Comparison of ENCODE assay signal across 7 cellular contexts in the genomic region with DNA sequence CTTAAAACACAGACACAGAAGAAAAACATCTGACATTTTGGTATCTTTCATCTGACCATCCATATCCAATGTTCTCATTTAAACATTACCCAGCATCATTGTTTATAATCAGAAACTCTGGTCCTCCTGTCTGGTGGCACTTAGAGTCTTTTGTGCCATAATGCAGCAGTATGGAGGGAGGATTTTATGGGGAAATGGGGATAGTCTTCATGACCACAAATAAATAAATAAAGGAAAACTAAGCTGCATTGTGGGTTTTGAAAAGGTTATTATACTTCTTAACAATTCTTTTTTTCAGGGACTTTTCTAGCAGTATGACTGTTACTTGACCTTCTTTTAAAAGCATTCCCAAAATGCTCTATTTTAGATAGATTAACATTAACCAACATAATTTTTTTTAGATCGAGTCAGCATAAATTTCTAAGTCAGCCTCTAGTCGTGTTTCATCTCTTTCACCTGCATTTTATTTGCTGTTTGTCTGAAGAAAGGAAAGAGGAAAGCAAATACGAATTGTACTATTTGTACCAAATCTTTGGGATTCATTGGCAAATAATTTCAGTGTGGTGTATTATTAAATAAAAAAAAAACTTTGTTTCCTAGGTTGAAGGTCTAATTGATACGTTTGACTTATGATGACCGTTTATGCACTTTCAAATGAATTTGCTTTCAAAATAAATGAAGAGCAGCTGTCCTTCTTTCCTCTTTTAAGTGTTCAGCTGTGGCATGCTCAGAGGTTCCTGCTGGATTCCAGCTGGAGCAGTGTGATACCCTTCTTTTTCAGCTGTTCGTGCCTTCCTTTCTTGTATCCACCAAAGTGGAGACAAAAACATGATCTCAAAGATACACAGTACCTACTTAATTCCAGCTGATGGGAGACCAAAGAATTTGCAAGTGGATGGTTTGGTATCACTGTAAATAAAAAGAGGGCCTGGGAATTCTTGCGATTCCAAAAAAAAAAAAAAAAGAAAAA. TPM values are rescaled to one million over a fixed set of nuclear protein-coding genes. Genes with fewer than 3 reads are reported as not detected.
A peak's percentile ranks its signal among the peaks of the same experiment; 100 is the strongest.
DNase-seq lines count a peak whose midpoint lies in the region; ATAC-seq, FAIRE-seq and TF ChIP-seq lines count a peak whose summit lies in the region.
"Not testable (repeated sequence)": the region's sequence is repeated elsewhere in the genome, so short reads cannot be mapped to it uniquely, and the experiment has no call there.

No MANE protein-coding gene starts in this region.

- DNase-seq in GM12891 (ENCODE audit: insufficient read length, low spot score); RWPE2 (ENCODE audit: low spot score); K562 (ENCODE audit: extremely low read depth in 1 of 4, low spot score in 3 of 4); mesenchymal stem cell; trophoblast cell: not testable (repeated sequence)
- DNase-seq in LHCN-M2 (ENCODE audit: low read depth) (peak; percentile 59), fibroblast of peridontal ligament (ENCODE audit: extremely low read depth) (peak; percentile 22)

- POLR2A ChIA-PET in K562 (lab: Yijun Ruan, JAX), result not testable (repeated sequence)

- H4K20me1 ChIP-seq in K562 (replicated peaks; ENCODE audit: control insufficient read depth, insufficient read depth, low read length), result not testable (repeated sequence)

- not testable (repeated sequence) for TF ChIP-seq POLR2A in GM12891 (IDR thresholded peaks at IDR 0.05; ENCODE audit: low read depth, low read length); K562 (conservative IDR thresholded peaks at IDR 0.05)

- H3K4ac ChIP-seq in mesenchymal stem cell (ENCODE audit: low read depth in 1 of 2, low read length in 2 of 2); trophoblast cell (ENCODE audit: low read depth, low read length): not testable (repeated sequence)

- FAIRE-seq in GM12891 (lab: Jason Lieb, UNC), result peak; percentile 23
- FAIRE-seq in K562 (lab: Jason Lieb, UNC), result peak; percentile 75

- not testable (repeated sequence) for H3K79me1 ChIP-seq in mesenchymal stem cell (replicated peaks; ENCODE audit: low read length, poor library complexity, severe bottlenecking)
- H3K79me1 ChIP-seq in trophoblast cell (ENCODE audit: low read length), result peaks cover 31% of the 10 kb centered on the region

- H2BK5ac ChIP-seq in mesenchymal stem cell (ENCODE audit: low read depth, low read length, poor library complexity, severe bottlenecking); trophoblast cell (ENCODE audit: low read depth, low read length, poor library complexity): not testable (repeated sequence)

- not testable (repeated sequence) for H4K12ac ChIP-seq in trophoblast cell (ENCODE audit: low read depth, low read length)

- TF ChIP-seq EP300 in K562 (IDR thresholded peaks at IDR 0.05; ENCODE audit: low read length), result not testable (repeated sequence)

- WGBS in K562 (ENCODE audit: insufficient coverage, low coverage, missing lambda C conversion rate), result 24% methylated on average over 6 of the region's 7 CpGs
- WGBS in mesenchymal stem cell, result 96% methylated on average over 4 of the region's 7 CpGs
- WGBS in trophoblast cell (ENCODE audit: extremely low coverage, insufficient coverage, insufficient read length), result no CpG with 5 or more reads among the region's 7 CpGs

- not testable (repeated sequence) for H3K4me3 ChIP-seq in RWPE2 (ENCODE audit: severe bottlenecking); K562; mesenchymal stem cell (ENCODE audit: insufficient read depth in 1 of 2, low read depth in 1 of 2, low read length in 2 of 2); trophoblast cell (ENCODE audit: low read depth, low read length)

- H4K8ac ChIP-seq in mesenchymal stem cell (ENCODE audit: low read length); trophoblast cell (ENCODE audit: low read depth, low read length): not testable (repeated sequence)

- not testable (repeated sequence) for H3K14ac ChIP-seq in mesenchymal stem cell (ENCODE audit: low read length in 2 of 2); trophoblast cell (ENCODE audit: low read length)

- H3K4me2 ChIP-seq in K562 (ENCODE audit: insufficient read depth, low read length); mesenchymal stem cell (ENCODE audit: low read length, poor library complexity, severe bottlenecking); trophoblast cell (ENCODE audit: low read length): not testable (repeated sequence)

- not testable (repeated sequence) for H2AFZ ChIP-seq in K562 (ENCODE audit: low read depth, low read length); mesenchymal stem cell (ENCODE audit: low read depth, low read length); trophoblast cell (ENCODE audit: insufficient read depth, low read length, poor library complexity)

- in situ Hi-C loops in K562 (cut with MboI), result not testable (repeated sequence)

- not testable (repeated sequence) for H3K79me2 ChIP-seq in K562 (ENCODE audit: control insufficient read depth, insufficient read depth, low read length); trophoblast cell (ENCODE audit: control insufficient read depth, insufficient read depth, low read length, poor library complexity)

- H3K9me1 ChIP-seq in K562 (ENCODE audit: control insufficient read depth, insufficient read depth, low read length), result not testable (repeated sequence)

- H2AK5ac ChIP-seq in mesenchymal stem cell (ENCODE audit: low read length, severe bottlenecking); trophoblast cell (ENCODE audit: low read length): not testable (repeated sequence)

- not testable (repeated sequence) for H2BK12ac ChIP-seq in mesenchymal stem cell (ENCODE audit: low read length in 2 of 2); trophoblast cell (ENCODE audit: low read length)

- not testable (repeated sequence) for H2BK15ac ChIP-seq in mesenchymal stem cell (ENCODE audit: low read depth, poor library complexity, severe bottlenecking)

- not testable (repeated sequence) for TF ChIP-seq RAD21 in K562 (CRISPR knock-in tag; conservative IDR thresholded peaks at IDR 0.05 in 1 of 2, IDR thresholded peaks at IDR 0.05 in 1 of 2)

- H3K9me3 ChIP-seq in RWPE2 (ENCODE audit: severe bottlenecking); K562 (replicated peaks; ENCODE audit: control insufficient read depth, insufficient read depth, low read depth, low read length); mesenchymal stem cell (ENCODE audit: control insufficient read depth, low read length); trophoblast cell (ENCODE audit: insufficient read depth, low read depth, low read length): not testable (repeated sequence)

- H3K36me3 ChIP-seq in RWPE2 (ENCODE audit: low read depth); K562 (ENCODE audit: control insufficient read depth, insufficient read depth, low read length); trophoblast cell (ENCODE audit: control insufficient read depth in 1 of 2, insufficient read depth in 2 of 2, low read length in 2 of 2): not testable (repeated sequence)
- H3K36me3 ChIP-seq in mesenchymal stem cell (ENCODE audit: control insufficient read depth in 1 of 2, insufficient read depth in 2 of 2, low read depth in 1 of 2, low read length in 2 of 2), result peaks cover 0 to 19% of the 10 kb centered on the region in 2 experiments

- H3K18ac ChIP-seq in mesenchymal stem cell (ENCODE audit: low read depth in 1 of 2, low read length in 2 of 2); trophoblast cell (ENCODE audit: low read length): not testable (repeated sequence)

- not testable (repeated sequence) for ATAC-seq in RWPE2 (ENCODE audit: low read depth); K562

- not testable (repeated sequence) for BruUV-seq in K562 (replicated peaks; lab: Mats Ljungman, UMichigan)

- H3K4me1 ChIP-seq in RWPE2 (ENCODE audit: insufficient read depth, poor library complexity, severe bottlenecking) (peaks cover 35% of the 10 kb centered on the region), K562 (replicated peaks in 1 of 2; ENCODE audit: control insufficient read depth in 2 of 2, insufficient read depth in 2 of 2, low read length in 2 of 2) (peaks cover 13 to 17% of the 10 kb centered on the region in 2 experiments), mesenchymal stem cell (ENCODE audit: control insufficient read depth, insufficient read depth, low read depth, low read length) (peaks cover 34% of the 10 kb centered on the region), trophoblast cell (ENCODE audit: control insufficient read depth in 1 of 2, insufficient read depth in 2 of 2, low read length in 2 of 2) (peaks cover 21 to 24% of the 10 kb centered on the region in 2 experiments)

- not testable (repeated sequence) for H3K23ac ChIP-seq in mesenchymal stem cell (ENCODE audit: low read length in 2 of 2); trophoblast cell (ENCODE audit: low read length)

- H2BK120ac ChIP-seq in mesenchymal stem cell (ENCODE audit: low read depth, low read length); trophoblast cell (ENCODE audit: insufficient read depth, low read length, poor library complexity): not testable (repeated sequence)

- intact Hi-C loops in K562 (cut with micrococcal nuclease), result not testable (repeated sequence)

- not testable (repeated sequence) for H4K91ac ChIP-seq in mesenchymal stem cell (ENCODE audit: low read length); trophoblast cell (ENCODE audit: low read depth, low read length)

- CTCF ChIA-PET in K562 (lab: Yijun Ruan, JAX; ENCODE audit: low intra/inter-chr PET ratio), result not testable (repeated sequence)

- H3K9ac ChIP-seq in K562 (ENCODE audit: insufficient read depth in 1 of 2, low read depth in 2 of 2, low read length in 2 of 2); trophoblast cell (ENCODE audit: low read length): not testable (repeated sequence)
- H3K9ac ChIP-seq in mesenchymal stem cell (ENCODE audit: low read length), result peak overlapping the region; percentile 82

- not testable (repeated sequence) for H3K27me3 ChIP-seq in RWPE2 (ENCODE audit: insufficient read depth, poor library complexity, severe bottlenecking); K562 (ENCODE audit: control insufficient read depth in 2 of 2, insufficient read depth in 2 of 2, low read length in 2 of 2); mesenchymal stem cell (ENCODE audit: control insufficient read depth in 1 of 2, insufficient read depth in 1 of 2, low read length in 2 of 2); trophoblast cell (ENCODE audit: insufficient read depth, low read length)

- TF ChIP-seq CTCF in RWPE2 (IDR thresholded peaks at IDR 0.05; ENCODE audit: poor library complexity, severe bottlenecking); K562 (IDR thresholded peaks at IDR 0.05 in 2 of 3, conservative IDR thresholded peaks at IDR 0.05 in 1 of 3; ENCODE audit: insufficient read depth in 2 of 3, low read depth in 1 of 3, low read length in 3 of 3): not testable (repeated sequence)

- H3K27ac ChIP-seq in RWPE2 (ENCODE audit: poor library complexity, severe bottlenecking), result peak overlapping the region; percentile 62
- H3K27ac ChIP-seq in K562 (ENCODE audit: extremely low read depth, low read depth, low read length); mesenchymal stem cell (ENCODE audit: low read length, poor library complexity, severe bottlenecking): not testable (repeated sequence)
- peak overlapping the region; percentile 97 for H3K27ac ChIP-seq in trophoblast cell (ENCODE audit: low read depth, low read length)

RNA-seq across cellular contexts. Expression of a gene that starts 35.6 kb away (rescaled TPM):
- polyA plus RNA-seq in GM12891 (2012; ENCODE audit: low read depth, missing spikeins), result 27.3 TPM
- total RNA-seq in LHCN-M2 (2014; rRNA removed) (94.8 and 96.6 TPM in 2 replicates), K562 (2014; rRNA removed) (65.1 and 70.3 TPM in 2 replicates), K562 (2014; rRNA removed; fragmentation: Illumina TruSeq; extraction: Trizol) (84.5 and 90.3 TPM in 2 replicates), K562 (2015; rRNA removed; fragmentation: Illumina TruSeq; extraction: Trizol) (76.6 and 84.5 TPM in 2 replicates), K562 (2021) (58.8 and 67.0 TPM in 2 replicates)
- polyA plus RNA-seq in LHCN-M2 (2012), result 31.9 TPM
- total RNA-seq in K562 (2011; cell fraction: chromatin; rRNA removed; ENCODE audit: low replicate concordance), result 120 and 200 TPM in 2 replicates
- total RNA-seq in K562 (2011; cell fraction: nucleolus; rRNA removed), result 104 and 129 TPM in 2 replicates
- 165 and 206 TPM in 2 replicates for total RNA-seq in K562 (2011; cell fraction: nucleoplasm; rRNA removed)
- polyA plus RNA-seq in K562 (2011; rRNA removed) (78.2 and 95.3 TPM in 2 replicates), K562 (2014; fragmentation: Illumina TruSeq; extraction: Trizol) (77.9 and 101 TPM in 2 replicates), K562 (2014; fragmentation: Nextera tagmentation; extraction: Ambion mirVana) (100 to 1,000 TPM; 109 to 125 TPM), K562 (2014; rRNA removed) (77.9 and 83.2 TPM in 2 replicates)
- 27.4 and 46.9 TPM in 2 replicates for polyA plus RNA-seq in K562 (2011; cell fraction: cytosol; rRNA removed)
- 50.9 and 73.1 TPM in 2 replicates for polyA plus RNA-seq in K562 (2011; cell fraction: nucleus; rRNA removed)
- 47.0 and 52.8 TPM in 2 replicates for polyA plus RNA-seq in K562 (2012)
- polyA minus RNA-seq in K562 (2011; rRNA and poly(A)+ RNA removed), result 97.3 and 98.2 TPM in 2 replicates
- polyA minus RNA-seq in K562 (2011; cell fraction: cytosol; rRNA and poly(A)+ RNA removed), result 26.3 and 33.3 TPM in 2 replicates
- 35.7 and 55.5 TPM in 2 replicates for polyA minus RNA-seq in K562 (2011; cell fraction: nucleus; rRNA and poly(A)+ RNA removed)
- 73.3 TPM for polyA plus RNA-seq in mesenchymal stem cell (2013, experiment 1 of 2)
- 74.4 TPM for polyA plus RNA-seq in mesenchymal stem cell (2013, experiment 2 of 2)
- 91.7 and 94.4 TPM in 2 replicates for polyA plus RNA-seq in trophoblast cell (2013)
